In the genomic region with DNA sequence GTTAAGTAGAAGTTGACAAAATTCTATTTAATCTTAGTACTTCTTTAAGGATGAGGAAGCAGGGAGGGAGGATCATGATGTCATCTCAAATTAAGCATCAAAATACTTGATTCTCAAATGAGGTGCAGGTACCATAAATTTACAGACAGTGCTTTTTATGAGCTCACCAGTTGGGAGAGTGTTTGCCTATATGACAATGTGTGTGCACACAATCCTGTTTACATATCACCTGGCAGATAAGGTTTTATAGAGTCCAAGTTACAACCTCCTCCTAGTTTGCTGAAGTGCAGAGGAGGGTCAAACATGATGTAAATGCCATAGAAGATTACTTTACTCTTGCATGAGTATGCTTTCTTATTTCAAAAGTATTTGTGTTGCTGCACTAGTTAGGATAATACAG, we compare ENCODE assay signal across 19 cellular contexts. TPM values are rescaled to one million over a fixed set of nuclear protein-coding genes. Genes with fewer than 3 reads are reported as not detected.
DNase-seq lines count a peak whose midpoint lies in the region; ATAC-seq, FAIRE-seq and TF ChIP-seq lines count a peak whose summit lies in the region.
"Had no signal": no experiment of that assay in that cellular context is flagged by ENCODE, and none has a peak within 500 bp of the region (broad histone marks: within the 10 kb centered on the region; RNA-seq: fewer than 3 reads in every experiment).

No MANE protein-coding gene starts in this region.

- in situ Hi-C loops in IMR-90 (cut with MboI; ENCODE audit: low sequenced_read_pairs) = no loop called here

- no peak overlapping the region for H2BK5ac ChIP-seq in IMR-90 (ENCODE audit: low read depth, low read length, poor library complexity, severe bottlenecking)

- H3K14ac ChIP-seq in IMR-90 (replicated peaks; ENCODE audit: low read depth, low read length) = 0 out of 2 replicates have a peak overlapping the region, but pooled peaks have one; percentile 20

- BruUV-seq in IMR-90 (replicated peaks; lab: Mats Ljungman, UMichigan) = no TSS peak

- no peak overlapping the region for H4K8ac ChIP-seq in IMR-90 (ENCODE audit: low read depth in 2 of 2, low read length in 2 of 2)

- H2AK5ac ChIP-seq in IMR-90 (ENCODE audit: low read depth, low read length) = no peak overlapping the region; the same call in 1 of the 2 replicates

- no peak overlapping the region for H4K91ac ChIP-seq in IMR-90 (ENCODE audit: insufficient read depth, low read depth, low read length)

- H4K5ac ChIP-seq in IMR-90 (ENCODE audit: low read depth, low read length) = no peak overlapping the region

- no peak overlapping the region for H3K4me2 ChIP-seq in IMR-90 (ENCODE audit: low read depth, low read length)

- H3K9ac ChIP-seq in IMR-90 (ENCODE audit: low read depth, low read length) = no peak overlapping the region

- no peak for DNase-seq in CD4-positive, alpha-beta memory T cell
- DNase-seq in IMR-90 (no peak), pancreas (no peak), C1 segment of cervical spinal cord (lab: John Stamatoyannopoulos, UW) (no peak), prostate gland (ENCODE audit: low spot score) (no peak), natural killer cell (no peak)
- DNase-seq in activated CD4-positive, alpha-beta memory T cell treated with anti-CD3 and anti-CD28 coated beads for 36 hours = no peak
- DNase-seq: activated CD4-positive, alpha-beta T cell treated with anti-CD3 and anti-CD28 coated beads, Interleukin-2, amount 50 U/mL, for 48 hours; cerebellar nuclear complex; H9; MV-4-11; posterior cingulate gyrus; stimulated activated CD4-positive, alpha-beta T cell treated with anti-CD3 and anti-CD28 coated beads, Interleukin-15, amount 100 ng/mL, for 24 hours had no signal

- POLR2A ChIA-PET in CD4-positive, alpha-beta memory T cell (lab: Charles Lee; ENCODE audit: partially characterized antibody) = interaction anchor here (3.7 kb wide), 1 partner anchor 7 kb away, joined by 18 read pairs; the partner anchor contains the start of gene ATXN1
- POLR2A ChIA-PET in IMR-90 (lab: Charles Lee; ENCODE audit: unreplicated experiment) = no interaction called here
- POLR2A ChIA-PET in activated CD4-positive, alpha-beta memory T cell treated with anti-CD3 and anti-CD28 coated beads for 36 hours (lab: Charles Lee) = no interaction called here

- H3K18ac ChIP-seq in IMR-90 (ENCODE audit: low read depth, low read length) = no peak overlapping the region

- H3K4me3 ChIP-seq in CD4-positive, alpha-beta memory T cell (ENCODE audit: low read length in 2 of 2) = no peak overlapping the region
- H3K4me3 ChIP-seq in IMR-90 (ENCODE audit: insufficient read depth, low read depth, low read length) = no peak overlapping the region
- no peak overlapping the region for H3K4me3 ChIP-seq in pancreas
- no peak overlapping the region for H3K4me3 ChIP-seq in prostate gland

- no peak overlapping the region for H3K27ac ChIP-seq in CD4-positive, alpha-beta memory T cell (ENCODE audit: low read depth, low read length)
- H3K27ac ChIP-seq in IMR-90 (ENCODE audit: insufficient read depth, low read length) (no peak overlapping the region), pancreas (no peak overlapping the region), prostate gland (no peak overlapping the region)

- no peak overlapping the region for H2BK20ac ChIP-seq in IMR-90 (ENCODE audit: low read depth, low read length)

- H3K36me3 ChIP-seq in CD4-positive, alpha-beta memory T cell (ENCODE audit: insufficient read depth, low read length) = peaks cover 17% of the 10 kb centered on the region
- H3K36me3 ChIP-seq in IMR-90 (ENCODE audit: control insufficient read depth, insufficient read depth, low read length) = peaks cover 4% of the 10 kb centered on the region
- H3K36me3 ChIP-seq in pancreas = no peaks in the 10 kb centered on the region
- no peaks in the 10 kb centered on the region for H3K36me3 ChIP-seq in prostate gland

- intact Hi-C loops in CD4-positive, alpha-beta memory T cell (cut with micrococcal nuclease) = no loop called here
- intact Hi-C loops in IMR-90 (cut with micrococcal nuclease) (no loop called here), pancreas (cut with DNase I) (no loop called here), prostate gland (cut with DNase I) (loop anchor here (10.0 kb wide), 2 partner anchors 50 to 210 kb away; no protein-coding TSS in a partner anchor), natural killer cell (cut with micrococcal nuclease) (no loop called here)
- intact Hi-C loops in activated CD4-positive, alpha-beta memory T cell treated with anti-CD3 and anti-CD28 coated beads for 36 hours (cut with micrococcal nuclease) = no loop called here

- peaks cover 14 to 57% of the 10 kb centered on the region in 2 experiments for H3K79me1 ChIP-seq in IMR-90 (ENCODE audit: low read depth in 1 of 2, low read length in 2 of 2)

- peaks cover 73% of the 10 kb centered on the region for H3K4me1 ChIP-seq in CD4-positive, alpha-beta memory T cell (ENCODE audit: insufficient read depth, low read length)
- peaks cover 12% of the 10 kb centered on the region for H3K4me1 ChIP-seq in IMR-90 (ENCODE audit: control insufficient read depth, insufficient read depth, low read length)
- H3K4me1 ChIP-seq in pancreas = peaks cover 0 to 49% (median 12%) of the 10 kb centered on the region in 3 donors
- peaks cover 21% of the 10 kb centered on the region for H3K4me1 ChIP-seq in prostate gland (replicated peaks)

- peaks cover 43% of the 10 kb centered on the region; the same call in 1 of the 2 replicates for H4K20me1 ChIP-seq in IMR-90 (ENCODE audit: insufficient read depth, low read length)

- no peaks in the 10 kb centered on the region for H3K27me3 ChIP-seq in CD4-positive, alpha-beta memory T cell (ENCODE audit: insufficient read depth, low read length)
- no peaks in the 10 kb centered on the region for H3K27me3 ChIP-seq in IMR-90 (ENCODE audit: control insufficient read depth, insufficient read depth, low read length)
- H3K27me3 ChIP-seq in pancreas = no peaks in the 10 kb centered on the region
- no peaks in the 10 kb centered on the region for H3K27me3 ChIP-seq in prostate gland (replicated peaks; ENCODE audit: insufficient read depth)

- no peak overlapping the region for H2AK9ac ChIP-seq in IMR-90 (replicated peaks; ENCODE audit: low read depth, low read length, poor library complexity)

- CTCF ChIA-PET in CD4-positive, alpha-beta memory T cell (lab: Charles Lee; ENCODE audit: partially characterized antibody) = interaction anchor here (1.1 kb wide), 1 partner anchor 43 kb away, joined by 6 read pairs; no protein-coding TSS in a partner anchor
- CTCF ChIA-PET in IMR-90 (lab: Yijun Ruan, JAX) = no interaction called here
- CTCF ChIA-PET in activated CD4-positive, alpha-beta memory T cell treated with anti-CD3 and anti-CD28 coated beads for 36 hours (lab: Charles Lee) = no interaction called here

- H3K56ac ChIP-seq in IMR-90 (ENCODE audit: extremely low read depth, insufficient read depth, low read length) = no peak overlapping the region

- H3K23ac ChIP-seq in IMR-90 (ENCODE audit: low read depth, low read length) = 0 out of 2 replicates have a peak overlapping the region, but pooled peaks have one; percentile 19

- peak overlapping the region in 4 of 7 donors; percentile 3 to 37 (median 24) for H3K27ac Mint-ChIP-seq in CD4-positive, alpha-beta memory T cell
- no peak overlapping the region for H3K27ac Mint-ChIP-seq in activated T-helper 17 cell treated with anti-CD3 and anti-CD28 coated beads, Interleukin-2, amount 50 U/mL, for 72 hours
- peak overlapping the region in 1 of 2 donors; percentile 20 for H3K27ac Mint-ChIP-seq in natural killer cell
- no peak overlapping the region for H3K27ac Mint-ChIP-seq in activated CD4-positive, alpha-beta memory T cell treated with anti-CD3 and anti-CD28 coated beads for 36 hours
- H3K27ac Mint-ChIP-seq: activated T-helper 2 cell treated with anti-CD3 and anti-CD28 coated beads, Interferon-gamma antibody, Interleukin-2, Interleukin-4, amounts not matched to agents 10 μg/mL and 5 μg/mL and 100 μg/mL, durations not matched to agents 14 hours and 24 hours and 36 hours; H9; stimulated activated naive CD8-positive, alpha-beta T cell treated with anti-CD3 and anti-CD28 coated beads, Interleukin-15, Interleukin-2, amounts not matched to agents 100 ng/mL and 50 ng/mL, for 24 hours had no signal

- no peak overlapping the region for H2BK120ac ChIP-seq in IMR-90 (ENCODE audit: low read depth, low read length)

- H2BK15ac ChIP-seq in IMR-90 (ENCODE audit: low read depth, low read length) = no peak overlapping the region

- peak overlapping the region in 3 of 8 donors; percentile 2 to 19 (median 12) for H3K4me3 Mint-ChIP-seq in CD4-positive, alpha-beta memory T cell
- peak overlapping the region; percentile 2 for H3K4me3 Mint-ChIP-seq in activated T-helper 17 cell treated with anti-CD3 and anti-CD28 coated beads, Interleukin-2, amount 50 U/mL, for 72 hours
- H3K4me3 Mint-ChIP-seq in natural killer cell = no peak overlapping the region
- H3K4me3 Mint-ChIP-seq in activated CD4-positive, alpha-beta memory T cell treated with anti-CD3 and anti-CD28 coated beads for 36 hours = no peak overlapping the region
- H3K4me3 Mint-ChIP-seq: H9; stimulated activated naive CD8-positive, alpha-beta T cell treated with anti-CD3 and anti-CD28 coated beads, Interleukin-15, Interleukin-2, amounts not matched to agents 100 ng/mL and 50 ng/mL, for 24 hours had no signal

- H3K36me3 Mint-ChIP-seq in CD4-positive, alpha-beta memory T cell = peaks cover 15 to 53% of the 10 kb centered on the region in 2 donors
- peaks cover 96% of the 10 kb centered on the region for H3K36me3 Mint-ChIP-seq in activated T-helper 17 cell treated with anti-CD3 and anti-CD28 coated beads, Interleukin-2, amount 50 U/mL, for 72 hours (ENCODE audit: low read depth)
- H3K36me3 Mint-ChIP-seq in natural killer cell = peaks cover 7% of the 10 kb centered on the region
- peaks cover 23% of the 10 kb centered on the region for H3K36me3 Mint-ChIP-seq in activated CD4-positive, alpha-beta memory T cell treated with anti-CD3 and anti-CD28 coated beads for 36 hours

- H3K27me3 Mint-ChIP-seq in CD4-positive, alpha-beta memory T cell = no peaks in the 10 kb centered on the region
- no peaks in the 10 kb centered on the region for H3K27me3 Mint-ChIP-seq in activated T-helper 17 cell treated with anti-CD3 and anti-CD28 coated beads, Interleukin-2, amount 50 U/mL, for 72 hours
- no peaks in the 10 kb centered on the region for H3K27me3 Mint-ChIP-seq in natural killer cell (ENCODE audit: low read depth in 2 of 2)
- no peaks in the 10 kb centered on the region for H3K27me3 Mint-ChIP-seq in activated CD4-positive, alpha-beta memory T cell treated with anti-CD3 and anti-CD28 coated beads for 36 hours
- H3K27me3 Mint-ChIP-seq: stimulated activated naive CD8-positive, alpha-beta T cell treated with anti-CD3 and anti-CD28 coated beads, Interleukin-15, Interleukin-2, amounts not matched to agents 100 ng/mL and 50 ng/mL, for 24 hours had no signal

- peaks cover 14% of the 10 kb centered on the region for H3K9me1 ChIP-seq in IMR-90 (ENCODE audit: insufficient read depth, low read length)

- no peak overlapping the region for H2AFZ ChIP-seq in IMR-90 (replicated peaks; ENCODE audit: low read length, poor library complexity)

- H3K9me3 ChIP-seq in CD4-positive, alpha-beta memory T cell (ENCODE audit: control insufficient read depth in 1 of 2, low read length in 2 of 2) = no peaks in the 10 kb centered on the region
- H3K9me3 ChIP-seq in IMR-90 (ENCODE audit: control insufficient read depth, insufficient read depth, low read length) = no peaks in the 10 kb centered on the region
- H3K9me3 ChIP-seq in pancreas = no peaks in the 10 kb centered on the region
- H3K9me3 ChIP-seq in prostate gland = no peaks in the 10 kb centered on the region

- FAIRE-seq in pancreas (lab: Jason Lieb, UNC) = peak; percentile 71
- FAIRE-seq: endothelial cell of umbilical vein, RCC 7860, urothelium cell line had no signal

- no peak overlapping the region for H3K4ac ChIP-seq in IMR-90 (ENCODE audit: low read depth, low read length)

- TF ChIP-seq RAD21 in IMR-90 (IDR thresholded peaks at IDR 0.05; ENCODE audit: low read length) = no peak

- dilution Hi-C loops in IMR-90 (cut with HindIII; ENCODE audit: low sequenced_read_pairs, unreplicated experiment) = no loop called here

- H3K9me3 Mint-ChIP-seq in CD4-positive, alpha-beta memory T cell = no peaks in the 10 kb centered on the region
- no peaks in the 10 kb centered on the region for H3K9me3 Mint-ChIP-seq in activated T-helper 17 cell treated with anti-CD3 and anti-CD28 coated beads, Interleukin-2, amount 50 U/mL, for 72 hours
- H3K9me3 Mint-ChIP-seq in natural killer cell = no peaks in the 10 kb centered on the region
- H3K9me3 Mint-ChIP-seq in activated CD4-positive, alpha-beta memory T cell treated with anti-CD3 and anti-CD28 coated beads for 36 hours = no peaks in the 10 kb centered on the region
- H3K9me3 Mint-ChIP-seq: activated T-helper 2 cell treated with anti-CD3 and anti-CD28 coated beads, Interferon-gamma antibody, Interleukin-2, Interleukin-4, amounts not matched to agents 10 μg/mL and 5 μg/mL and 100 μg/mL, durations not matched to agents 14 hours and 24 hours and 36 hours; H9; stimulated activated naive CD8-positive, alpha-beta T cell treated with anti-CD3 and anti-CD28 coated beads, Interleukin-15, Interleukin-2, amounts not matched to agents 100 ng/mL and 50 ng/mL, for 24 hours had no signal

- peaks cover 59 to 86% (median 71%) of the 10 kb centered on the region in 4 donors for H3K4me1 Mint-ChIP-seq in CD4-positive, alpha-beta memory T cell
- peaks cover 54% of the 10 kb centered on the region for H3K4me1 Mint-ChIP-seq in activated T-helper 17 cell treated with anti-CD3 and anti-CD28 coated beads, Interleukin-2, amount 50 U/mL, for 72 hours
- peaks cover 43 to 46% of the 10 kb centered on the region in 2 donors for H3K4me1 Mint-ChIP-seq in natural killer cell
- peaks cover 76% of the 10 kb centered on the region for H3K4me1 Mint-ChIP-seq in activated CD4-positive, alpha-beta memory T cell treated with anti-CD3 and anti-CD28 coated beads for 36 hours (ENCODE audit: low read depth)

- no peak for TF ChIP-seq CTCF in IMR-90 (conservative IDR thresholded peaks at IDR 0.05; ENCODE audit: low read depth, low read length)
- TF ChIP-seq CTCF in pancreas (IDR thresholded peaks at IDR 0.05) = no peak
- no peak for TF ChIP-seq CTCF in prostate gland (IDR thresholded peaks at IDR 0.05)
- no peak for TF ChIP-seq CTCF in natural killer cell (IDR thresholded peaks at IDR 0.05)

- ATAC-seq in IMR-90 (ENCODE audit: low read depth) (no peak), pancreas (no peak), natural killer cell (no peak)
- no peak for ATAC-seq in activated T-helper 17 cell treated with anti-CD3 and anti-CD28 coated beads, Interleukin-2, amount 50 U/mL, for 72 hours (replicated peaks)

- no peak for TF ChIP-seq POLR2A in IMR-90 (IDR thresholded peaks at IDR 0.05; ENCODE audit: low read depth, low read length)
- no peak for TF ChIP-seq POLR2A in prostate gland (IDR thresholded peaks at IDR 0.05)

RNA-seq across cellular contexts. Expression of gene ATXN1, which starts 6.4 kb away (rescaled TPM):
- total RNA-seq in CD4-positive, alpha-beta memory T cell = 10 to 100 TPM; 94.7 to 97.4 TPM
- polyA plus RNA-seq in CD4-positive, alpha-beta memory T cell = 10 to 100 TPM; 10.5 to 19.1 TPM
- total RNA-seq in IMR-90 (2012; rRNA removed) (11.1 and 13.9 TPM in 2 replicates), pancreas (10 to 100 TPM; 20.0 to 38.6 (median 22.5) TPM), prostate gland (10 to 100 TPM; 28.5 to 89.0 TPM), natural killer cell (100 to 1,000 TPM in 1 of 3 donors, 10 to 100 TPM in 2; 90.4 to 120 (median 97.9) TPM)
- polyA plus RNA-seq in IMR-90 (2012; rRNA removed) (7.3 and 9.7 TPM in 2 replicates), pancreas (1 to 10 TPM; 4.9 to 8.1 TPM)
- polyA plus RNA-seq in IMR-90 (2012; cell fraction: cytosol; rRNA removed) = 3.4 and 8.9 TPM in 2 replicates
- 20.5 and 29.3 TPM in 2 replicates for polyA plus RNA-seq in IMR-90 (2012; cell fraction: nucleus; rRNA removed; ENCODE audit: low replicate concordance)
- 100 to 1,000 TPM in 1 of 2 donors, 10 to 100 TPM in 1; 41.0 to 115 TPM for total RNA-seq in activated T-helper 17 cell treated with anti-CD3 and anti-CD28 coated beads, Interleukin-2, amount 50 U/mL, for 72 hours
- total RNA-seq in activated CD4-positive, alpha-beta memory T cell treated with anti-CD3 and anti-CD28 coated beads for 36 hours = 10 to 100 TPM; 34.1 to 36.7 TPM

Comparison
In these comparisons a context has a peak if more than half of its experiments do, and no peak if none do; other contexts are left out.
1. H3K27ac Mint-ChIP-seq: peak in CD4-positive, alpha-beta memory T cell (4 of 7); none in activated T-helper 17 cell treated with anti-CD3 and anti-CD28 coated beads, Interleukin-2, amount 50 U/mL, for 72 hours (single experiment) and activated CD4-positive, alpha-beta memory T cell treated with anti-CD3 and anti-CD28 coated beads for 36 hours (single experiment).